In the genomic region with DNA sequence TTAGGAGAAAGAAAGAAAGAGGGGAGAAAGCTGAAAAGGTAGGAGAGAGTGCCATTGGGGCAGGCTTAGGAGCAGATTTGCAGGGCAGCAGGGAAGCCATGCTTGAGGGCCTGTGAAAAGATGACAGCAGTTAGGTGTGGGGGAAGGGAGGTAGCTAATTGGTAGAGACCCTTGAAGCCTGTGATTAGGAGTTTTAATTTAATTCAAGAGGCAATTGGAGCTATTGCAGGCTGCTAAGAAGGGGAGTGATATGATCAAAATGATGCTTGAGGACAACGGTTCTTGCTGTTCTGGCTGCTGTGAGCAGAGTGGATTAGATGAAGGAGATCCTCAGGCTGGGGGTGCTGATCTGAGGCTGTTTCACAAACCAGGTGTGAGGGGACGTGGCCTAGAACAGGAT, we compare ENCODE assay signal across 21 cellular contexts.
"Had no signal": no experiment of that assay in that cellular context is flagged by ENCODE, and none has a peak within 500 bp of the region (broad histone marks: within the 10 kb centered on the region; RNA-seq: fewer than 3 reads in every experiment).

No MANE protein-coding gene starts in this region.

- H3K9me3 ChIP-seq: ascending aorta, breast epithelium, esophagus squamous epithelium, left lung, tibial nerve, uterus had no signal

- H3K27ac ChIP-seq: ascending aorta, breast epithelium, esophagus squamous epithelium, left lung, tibial nerve, uterus had no signal

- H3K4me1 ChIP-seq: ascending aorta, breast epithelium, esophagus squamous epithelium, left lung, tibial nerve, uterus had no signal

- H3K9me3 Mint-ChIP-seq: activated T-cell treated with anti-CD3 and anti-CD28 coated beads, Interleukin-2, amount 50 U/mL, for 72 hours; dendritic cell treated with granulocyte-macrophage colony-stimulating factor and Interleukin-4, amounts not matched to agents 40 ng/mL and 50 ng/mL, for 4 days; effector memory CD8-positive, alpha-beta T cell; natural killer cell treated with Interleukin-12 subunit alpha and Interleukin-12 subunit beta and Interleukin-15 and Interleukin-18, amount 100 ng/mL, for 72 hours had no signal

- H3K4me3 ChIP-seq: ascending aorta, breast epithelium, esophagus squamous epithelium, left lung, tibial nerve, uterus had no signal

- H3K4me3 Mint-ChIP-seq: activated T-cell treated with anti-CD3 and anti-CD28 coated beads, Interleukin-2, amount 50 U/mL, for 72 hours; dendritic cell treated with granulocyte-macrophage colony-stimulating factor and Interleukin-4, amounts not matched to agents 40 ng/mL and 50 ng/mL, for 4 days; effector memory CD8-positive, alpha-beta T cell; mesothelial cell of epicardium; natural killer cell treated with Interleukin-12 subunit alpha and Interleukin-12 subunit beta and Interleukin-15 and Interleukin-18, amount 100 ng/mL, for 72 hours had no signal

- H3K27me3 ChIP-seq: ascending aorta, breast epithelium, esophagus squamous epithelium, left lung, tibial nerve, uterus had no signal

- H3K27ac Mint-ChIP-seq: activated T-cell treated with anti-CD3 and anti-CD28 coated beads, Interleukin-2, amount 50 U/mL, for 72 hours; dendritic cell treated with granulocyte-macrophage colony-stimulating factor and Interleukin-4, amounts not matched to agents 40 ng/mL and 50 ng/mL, for 4 days; effector memory CD8-positive, alpha-beta T cell; mesothelial cell of epicardium; natural killer cell treated with Interleukin-12 subunit alpha and Interleukin-12 subunit beta and Interleukin-15 and Interleukin-18, amount 100 ng/mL, for 72 hours had no signal

- H3K36me3 ChIP-seq: ascending aorta, breast epithelium, esophagus squamous epithelium, left lung, tibial nerve, uterus had no signal

- H3K36me3 Mint-ChIP-seq: natural killer cell treated with Interleukin-12 subunit alpha and Interleukin-12 subunit beta and Interleukin-15 and Interleukin-18, amount 100 ng/mL, for 72 hours had no signal

- DNase-seq: activated CD4-positive, alpha-beta T cell treated with anti-CD3 and anti-CD28 coated beads, Interleukin-2, amount 50 U/mL, for 4 hours; activated effector memory CD4-positive, alpha-beta T cell treated with anti-CD3 and anti-CD28 coated beads, Interleukin-2, amount 50 U/mL, for 16 hours; activated naive CD4-positive, alpha-beta T cell treated with anti-CD3 and anti-CD28 coated beads, Interleukin-2, amount 50 U/mL, for 16 hours; activated T-cell treated with anti-CD3 and anti-CD28 coated beads, Interleukin-2, amount 50 U/mL, for 72 hours; effector memory CD8-positive, alpha-beta T cell; esophagus squamous epithelium; hypothalamus; left lung; nucleus accumbens; stimulated activated CD4-positive, alpha-beta T cell treated with anti-CD3 and anti-CD28 coated beads, Interleukin-12 subunit alpha, Interleukin-12 subunit beta, amount 100 ng/mL, for 4 hours; stimulated activated CD4-positive, alpha-beta T cell treated with anti-CD3 and anti-CD28 coated beads, Interleukin-1b, Interleukin-23, amount 100 ng/mL, for 48 hours; stimulated activated naive CD8-positive, alpha-beta T cell treated with anti-CD3 and anti-CD28 coated beads, Interleukin-15, Interleukin-2, amounts not matched to agents 100 U/mL and 50 U/mL, for 24 hours; substantia nigra; T-helper 2 cell; uterus had no signal

- ATAC-seq: activated T-cell treated with anti-CD3 and anti-CD28 coated beads, Interleukin-2, amount 50 U/mL, for 72 hours; effector memory CD8-positive, alpha-beta T cell; left lung; natural killer cell treated with Interleukin-12 subunit alpha and Interleukin-12 subunit beta and Interleukin-15 and Interleukin-18, amount 100 ng/mL, for 72 hours; stimulated activated naive CD8-positive, alpha-beta T cell treated with anti-CD3 and anti-CD28 coated beads, Interleukin-15, Interleukin-2, amounts not matched to agents 100 U/mL and 50 U/mL, for 24 hours had no signal
